In genomic region chr1:215076312-215076711, GRCh38 we compare ENCODE assay signal across 8 cellular contexts. TPM values are rescaled to one million over a fixed set of nuclear protein-coding genes. Genes with fewer than 3 reads are reported as not detected.
DNase-seq lines count a peak whose midpoint lies in the region; ATAC-seq and TF ChIP-seq lines count a peak whose summit lies in the region.

No MANE protein-coding gene starts in this region.

- no peak for TF ChIP-seq EP300 in gastroesophageal sphincter (IDR thresholded peaks at IDR 0.05)

- H3K9me3 ChIP-seq in gastroesophageal sphincter, result no peaks in the 10 kb centered on the region

- H3K27me3 ChIP-seq in GM23338 (ENCODE audit: insufficient read depth) (peaks cover 38% of the 10 kb centered on the region), gastroesophageal sphincter (peaks cover 21% of the 10 kb centered on the region), dorsolateral prefrontal cortex (peaks cover 0 to 5% (median 0%) of the 10 kb centered on the region in 45 donors)

- peaks cover 28% of the 10 kb centered on the region for H3K27me3 Mint-ChIP-seq in GM23338 (ENCODE audit: insufficient read depth, low read depth, poor library complexity)

- peak; percentile 64 for DNase-seq in ELR (ENCODE audit: low read depth)
- peak; percentile 75 for DNase-seq in GM23338 (ENCODE audit: low spot score)
- peak; percentile 35 for DNase-seq in NCI-H510A (lab: John Stamatoyannopoulos, UW)
- peak; percentile 69 for DNase-seq in fibroblast of mammary gland (ENCODE audit: low read depth)
- no peak for DNase-seq in dedifferentiated amniotic fluid mesenchymal stem cell (ENCODE audit: extremely low spot score)
- DNase-seq in dorsolateral prefrontal cortex, result no peak

- H3K27ac ChIP-seq in GM23338 (ENCODE audit: low read depth) (no peak overlapping the region), gastroesophageal sphincter (no peak overlapping the region), dorsolateral prefrontal cortex (no peak overlapping the region)

- H3K4me2 ChIP-seq in GM23338, result no peak overlapping the region

- ATAC-seq in GM23338, result peak; percentile 93
- ATAC-seq in gastroesophageal sphincter, result no peak
- no peak for ATAC-seq in HG03354 (IDR thresholded peaks at IDR 0.05; ENCODE audit: poor library complexity, severe bottlenecking, unreplicated experiment)

- no peaks in the 10 kb centered on the region; the same call in 2 of the 3 replicates for H3K9me3 Mint-ChIP-seq in GM23338

- H3F3A ChIP-seq in GM23338 (replicated peaks; ENCODE audit: low read depth), result no peaks in the 10 kb centered on the region

- no peak overlapping the region for H3K4me3 ChIP-seq in GM23338
- H3K4me3 ChIP-seq in fibroblast of mammary gland (ENCODE audit: control insufficient read depth, low read depth, low read length), result no peak overlapping the region
- H3K4me3 ChIP-seq in gastroesophageal sphincter, result no peak overlapping the region
- no peak overlapping the region for H3K4me3 ChIP-seq in dorsolateral prefrontal cortex

- 0 out of 2 replicates have a peak, but pooled peaks cover 4% of the 10 kb centered on the region for H4K20me1 ChIP-seq in GM23338 (replicated peaks; ENCODE audit: insufficient read depth)

- no peaks in the 10 kb centered on the region for H3K9me2 ChIP-seq in GM23338 (ENCODE audit: insufficient read depth)

- TF ChIP-seq POLR2A in gastroesophageal sphincter (IDR thresholded peaks at IDR 0.05), result no peak

- H3K79me2 ChIP-seq in GM23338 (replicated peaks; ENCODE audit: insufficient read depth), result no peaks in the 10 kb centered on the region

- peaks cover 3% of the 10 kb centered on the region for H3K4me1 Mint-ChIP-seq in GM23338

- H3K36me3 Mint-ChIP-seq in GM23338 (ENCODE audit: low read depth), result no peaks in the 10 kb centered on the region

- intact Hi-C loops in dorsolateral prefrontal cortex (cut with DNase I), result no loop called here

- H3K4me1 ChIP-seq in GM23338 (ENCODE audit: insufficient read depth) (peaks cover 2% of the 10 kb centered on the region; the same call in 1 of the 2 replicates), gastroesophageal sphincter (no peaks in the 10 kb centered on the region)

- no peak overlapping the region for H2AFZ ChIP-seq in GM23338

- peak; percentile 71 to 77 for TF ChIP-seq CTCF in GM23338 (conservative IDR thresholded peaks at IDR 0.05; ENCODE audit: low read depth in 2 of 2)
- peak; percentile 48 for TF ChIP-seq CTCF in fibroblast of mammary gland (conservative IDR thresholded peaks at IDR 0.05; ENCODE audit: control insufficient read depth, insufficient read depth, low read depth, low read length)
- TF ChIP-seq CTCF in gastroesophageal sphincter (IDR thresholded peaks at IDR 0.05), result no peak
- TF ChIP-seq CTCF in dorsolateral prefrontal cortex (IDR thresholded peaks at IDR 0.05 in 54 of 56, conservative IDR thresholded peaks at IDR 0.05 in 2 of 56; ENCODE audit: low read depth in 1 of 56, partially characterized antibody in 56 of 56), result no peak

- H3K27ac Mint-ChIP-seq in GM23338, result no peak overlapping the region

- H3K36me3 ChIP-seq in GM23338 (ENCODE audit: insufficient read depth) (no peaks in the 10 kb centered on the region), gastroesophageal sphincter (no peaks in the 10 kb centered on the region)

- no peak overlapping the region for H3K4me3 Mint-ChIP-seq in GM23338

TF ChIP-seq in GM23338, 12 proteins besides CTCF, POLR2A, EP300 and RAD21:
- TF ChIP-seq ZNF462 (CRISPR knock-in tag; IDR thresholded peaks at IDR 0.05) (0 out of 2 replicates have a peak, but pooled peaks have one; percentile 48), NANOG (IDR thresholded peaks at IDR 0.05; ENCODE audit: borderline replicate concordance) (no peak), ETS1 (IDR thresholded peaks at IDR 0.05) (no peak), ZNF114 (CRISPR knock-in tag; IDR thresholded peaks at IDR 0.05) (0 out of 2 replicates have a peak, but pooled peaks have one; percentile 9)

RNA-seq across cellular contexts. Expression of gene KCNK2, which starts 6.2 kb away (rescaled TPM):
- 0.07 and 0.23 TPM in 2 replicates for total RNA-seq in GM23338 (2014; rRNA removed; shearing (Covaris generic))
- polyA plus RNA-seq in GM23338 (2016; fragmentation: Nextera tagmentation; extraction: Ambion mirVana), result 0.07 and 0.24 TPM in 2 replicates
- total RNA-seq in gastroesophageal sphincter (1 to 10 TPM; 1.1 to 3.7 (median 1.6) TPM), dorsolateral prefrontal cortex (10 to 100 TPM in 65 of 120 experiments, 1 to 10 TPM in 55; 4.7 to 19.6 (median 10.4) TPM)

Comparison
In these comparisons a context has a peak if more than half of its experiments do, and no peak if none do; other contexts are left out.
1. DNase-seq: peak in ELR (single experiment), GM23338 (single experiment), NCI-H510A (single experiment) and fibroblast of mammary gland (single experiment); none in dedifferentiated amniotic fluid mesenchymal stem cell (single experiment) and dorsolateral prefrontal cortex (0 of 10).
2. CTCF ChIP-seq: peak in GM23338 (2 of 2) and fibroblast of mammary gland (single experiment); none in gastroesophageal sphincter (0 of 4) and dorsolateral prefrontal cortex (0 of 56).